Comparison of ENCODE assay signal across 15 cellular contexts in genomic region chr13:101116381-101116780, GRCh38.
DNase-seq lines count a peak whose midpoint lies in the region; ATAC-seq and TF ChIP-seq lines count a peak whose summit lies in the region.
"Had no signal": no experiment of that assay in that cellular context is flagged by ENCODE, and none has a peak within 500 bp of the region (broad histone marks: within the 10 kb centered on the region; RNA-seq: fewer than 3 reads in every experiment).

No MANE protein-coding gene starts in this region.

- no peak overlapping the region for H3K27ac ChIP-seq in A673 (ENCODE audit: low read depth, low read length, poor library complexity, severe bottlenecking)
- H3K27ac ChIP-seq in HUES48 (ENCODE audit: low read depth, low read length), result peak overlapping the region; percentile 83
- peak overlapping the region; percentile 52 for H3K27ac ChIP-seq in neural cell (ENCODE audit: low read length)
- no peak overlapping the region for H3K27ac ChIP-seq in colonic mucosa
- H3K27ac ChIP-seq: C4-2B had no signal

- H3K79me2 ChIP-seq in neural cell (replicated peaks; ENCODE audit: insufficient read depth, low read length), result no peaks in the 10 kb centered on the region

- H3K27ac Mint-ChIP-seq in WTC11 (peak overlapping the region; percentile 78; the same call in 1 of the 2 replicates), T-helper 17 cell (no peak overlapping the region)
- H3K27ac Mint-ChIP-seq: CD4-positive, alpha-beta memory T cell; HFFc6; IgD-negative memory B cell had no signal

- DNase-seq in A673 (ENCODE audit: low spot score), result peak; percentile 93
- no peak for DNase-seq in WTC11 (ENCODE audit: low spot score)
- DNase-seq in activated CD4-positive, CD25-positive, alpha-beta regulatory T cell (lab: John Stamatoyannopoulos, UW), result no peak
- no peak for DNase-seq in colonic mucosa
- DNase-seq in T-helper 17 cell, result no peak
- DNase-seq: BE2C; CD4-positive, alpha-beta memory T cell; DMS153; DMS79 treated with DMSO at 0.1 percent for 48 hours; EL had no signal

- H3K9me3 Mint-ChIP-seq in WTC11, result peaks cover 4% of the 10 kb centered on the region
- H3K9me3 Mint-ChIP-seq: HFFc6 had no signal

- POLR2A ChIA-PET in A673 (lab: Charles Lee; ENCODE audit: low non-redundant PET), result interaction anchor here (0.6 kb wide), 1 partner anchor 566 kb away, joined by 4 read pairs; no protein-coding TSS in a partner anchor
- POLR2A ChIA-PET in WTC11 (lab: Charles Lee), result no interaction called here

- no peaks in the 10 kb centered on the region for H4K20me1 ChIP-seq in neural cell (ENCODE audit: insufficient read depth)

- peaks cover 8% of the 10 kb centered on the region for H3K27me3 ChIP-seq in A673 (replicated peaks; ENCODE audit: insufficient read depth, low read depth, low read length, poor library complexity)
- H3K27me3 ChIP-seq in HUES48 (ENCODE audit: control insufficient read depth, insufficient read depth, low read length), result no peaks in the 10 kb centered on the region
- H3K27me3 ChIP-seq in neural cell (ENCODE audit: insufficient read depth, low read depth, low read length), result no peaks in the 10 kb centered on the region
- H3K27me3 ChIP-seq in colonic mucosa, result no peaks in the 10 kb centered on the region

- TF ChIP-seq EP300 in neural cell (conservative IDR thresholded peaks at IDR 0.05; ENCODE audit: poor library complexity, severe bottlenecking), result no peak

- peaks cover 25% of the 10 kb centered on the region for H3K4me1 ChIP-seq in A673 (ENCODE audit: insufficient read depth, low read length, poor library complexity, severe bottlenecking)
- H3K4me1 ChIP-seq in HUES48 (ENCODE audit: control insufficient read depth, insufficient read depth, low read length), result peaks cover 69% of the 10 kb centered on the region
- no peaks in the 10 kb centered on the region for H3K4me1 ChIP-seq in colonic mucosa
- H3K4me1 ChIP-seq: BE2C had no signal

- intact Hi-C loops in A673 (cut with micrococcal nuclease; ENCODE audit: unreplicated experiment) (loop anchor here (5.0 to 10.0 kb wide), 2 partner anchors 819 to 1672 kb away; no protein-coding TSS in a partner anchor), colonic mucosa (cut with DNase I) (loop anchor here (10.0 kb wide), 1 partner anchor 392 kb away; no protein-coding TSS in a partner anchor)

- H2AFZ ChIP-seq in neural cell (ENCODE audit: low read depth, low read length), result no peak overlapping the region

- peaks cover 7% of the 10 kb centered on the region for H3F3A ChIP-seq in neural cell (ENCODE audit: insufficient read depth, low read length, poor library complexity, severe bottlenecking)

- H3K36me3 Mint-ChIP-seq in WTC11, result peaks cover 5% of the 10 kb centered on the region; the same call in 1 of the 2 replicates
- no peaks in the 10 kb centered on the region for H3K36me3 Mint-ChIP-seq in T-helper 17 cell (ENCODE audit: low read depth)
- H3K36me3 Mint-ChIP-seq: CD4-positive, alpha-beta memory T cell; IgD-negative memory B cell had no signal

- no peak overlapping the region; the same call in 1 of the 2 replicates for H3K4me3 Mint-ChIP-seq in WTC11
- no peak overlapping the region for H3K4me3 Mint-ChIP-seq in T-helper 17 cell
- H3K4me3 Mint-ChIP-seq: CD4-positive, alpha-beta memory T cell; HFFc6; IgD-negative memory B cell had no signal

- H3K4me2 ChIP-seq in neural cell (ENCODE audit: low read length), result no peak overlapping the region

- H3K4me3 ChIP-seq in A673 (ENCODE audit: low read depth, low read length, poor library complexity, severe bottlenecking) (no peak overlapping the region), HUES48 (ENCODE audit: low read depth, low read length) (no peak overlapping the region), neural cell (ENCODE audit: low read length) (no peak overlapping the region), colonic mucosa (no peak overlapping the region)

- TF ChIP-seq CTCF in A673 (conservative IDR thresholded peaks at IDR 0.05; ENCODE audit: low read depth, low read length), result no peak
- no peak for TF ChIP-seq CTCF in WTC11 (IDR thresholded peaks at IDR 0.05)
- no peak for TF ChIP-seq CTCF in neural cell (IDR thresholded peaks at IDR 0.05; ENCODE audit: poor library complexity, severe bottlenecking)
- no peak for TF ChIP-seq CTCF in colonic mucosa (IDR thresholded peaks at IDR 0.05)

- CTCF ChIA-PET in A673 (lab: Charles Lee), result interaction anchor here (0.6 to 1.5 kb wide), 2 partner anchors 11 to 1460 kb away, joined by 4 to 5 read pairs; no protein-coding TSS in a partner anchor
- CTCF ChIA-PET in WTC11 (lab: Charles Lee), result interaction anchor here (0.5 to 1.2 kb wide), 4 partner anchors 11 to 543 kb away, joined by 3 to 5 read pairs (median 4); no protein-coding TSS in a partner anchor

- TF ChIP-seq RAD21 in neural cell (conservative IDR thresholded peaks at IDR 0.05), result no peak

- H3K36me3 ChIP-seq in A673 (ENCODE audit: insufficient read depth, low read length, poor library complexity, severe bottlenecking) (no peaks in the 10 kb centered on the region), HUES48 (ENCODE audit: control insufficient read depth, insufficient read depth, low read length) (no peaks in the 10 kb centered on the region), neural cell (ENCODE audit: insufficient read depth, low read length) (no peaks in the 10 kb centered on the region), colonic mucosa (no peaks in the 10 kb centered on the region)
- H3K36me3 ChIP-seq: BE2C had no signal

- BruUV-seq in A673 (replicated peaks; lab: Mats Ljungman, UMichigan), result no TSS peak

- H3K4me1 Mint-ChIP-seq in WTC11 (peaks cover 79% of the 10 kb centered on the region), T-helper 17 cell (no peaks in the 10 kb centered on the region)
- H3K4me1 Mint-ChIP-seq: CD4-positive, alpha-beta memory T cell; IgD-negative memory B cell had no signal

- H3K9me2 ChIP-seq in neural cell (ENCODE audit: insufficient read depth, low read length), result no peaks in the 10 kb centered on the region

- H3K27me3 Mint-ChIP-seq in WTC11 (ENCODE audit: low read depth) (no peaks in the 10 kb centered on the region; the same call in 1 of the 2 replicates), T-helper 17 cell (peaks cover 22% of the 10 kb centered on the region)
- H3K27me3 Mint-ChIP-seq: IgD-negative memory B cell had no signal

- no peak for ATAC-seq in WTC11
- ATAC-seq in T-helper 17 cell, result no peak

- H3K9ac ChIP-seq in HUES48 (ENCODE audit: low read depth, low read length) (no peak overlapping the region), neural cell (ENCODE audit: low read length) (no peak overlapping the region), colonic mucosa (ENCODE audit: low read depth in 2 of 2, low read length in 2 of 2) (no peak overlapping the region)

- no peaks in the 10 kb centered on the region for H3K9me3 ChIP-seq in A673 (ENCODE audit: low read depth, low read length, poor library complexity, severe bottlenecking)
- 0 out of 2 replicates have a peak, but pooled peaks cover 3% of the 10 kb centered on the region for H3K9me3 ChIP-seq in HUES48 (ENCODE audit: control insufficient read depth, insufficient read depth, low read length)
- no peaks in the 10 kb centered on the region for H3K9me3 ChIP-seq in neural cell (ENCODE audit: low read length)
- H3K9me3 ChIP-seq in colonic mucosa, result no peaks in the 10 kb centered on the region
- H3K9me3 ChIP-seq in T-helper 17 cell (ENCODE audit: control insufficient read depth, low read length, poor library complexity, severe bottlenecking), result no peaks in the 10 kb centered on the region
- H3K9me3 ChIP-seq: BE2C had no signal

TF ChIP-seq in WTC11, 78 proteins besides CTCF, POLR2A, EP300 and RAD21:
- TF ChIP-seq ZNF219 (CRISPR knock-in tag; IDR thresholded peaks at IDR 0.05; ENCODE audit: borderline replicate concordance) (no peak), NR1H2 (CRISPR knock-in tag; IDR thresholded peaks at IDR 0.05) (no peak)
- TF ChIP-seq, protein P1, sequence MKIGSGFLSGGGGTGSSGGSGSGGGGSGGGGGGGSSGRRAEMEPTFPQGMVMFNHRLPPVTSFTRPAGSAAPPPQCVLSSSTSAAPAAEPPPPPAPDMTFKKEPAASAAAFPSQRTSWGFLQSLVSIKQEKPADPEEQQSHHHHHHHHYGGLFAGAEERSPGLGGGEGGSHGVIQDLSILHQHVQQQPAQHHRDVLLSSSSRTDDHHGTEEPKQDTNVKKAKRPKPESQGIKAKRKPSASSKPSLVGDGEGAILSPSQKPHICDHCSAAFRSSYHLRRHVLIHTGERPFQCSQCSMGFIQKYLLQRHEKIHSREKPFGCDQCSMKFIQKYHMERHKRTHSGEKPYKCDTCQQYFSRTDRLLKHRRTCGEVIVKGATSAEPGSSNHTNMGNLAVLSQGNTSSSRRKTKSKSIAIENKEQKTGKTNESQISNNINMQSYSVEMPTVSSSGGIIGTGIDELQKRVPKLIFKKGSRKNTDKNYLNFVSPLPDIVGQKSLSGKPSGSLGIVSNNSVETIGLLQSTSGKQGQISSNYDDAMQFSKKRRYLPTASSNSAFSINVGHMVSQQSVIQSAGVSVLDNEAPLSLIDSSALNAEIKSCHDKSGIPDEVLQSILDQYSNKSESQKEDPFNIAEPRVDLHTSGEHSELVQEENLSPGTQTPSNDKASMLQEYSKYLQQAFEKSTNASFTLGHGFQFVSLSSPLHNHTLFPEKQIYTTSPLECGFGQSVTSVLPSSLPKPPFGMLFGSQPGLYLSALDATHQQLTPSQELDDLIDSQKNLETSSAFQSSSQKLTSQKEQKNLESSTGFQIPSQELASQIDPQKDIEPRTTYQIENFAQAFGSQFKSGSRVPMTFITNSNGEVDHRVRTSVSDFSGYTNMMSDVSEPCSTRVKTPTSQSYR (CRISPR knock-in tag; IDR thresholded peaks at IDR 0.05), result no peak
TF ChIP-seq in WTC11: peak in this region for 0.

TF ChIP-seq in neural cell, 6 proteins besides CTCF, POLR2A, EP300 and RAD21 (continues in another document):
- no peak for TF ChIP-seq SMC3 (conservative IDR thresholded peaks at IDR 0.05; ENCODE audit: poor library complexity)
- TF ChIP-seq TAF1 (IDR thresholded peaks at IDR 0.05; ENCODE audit: low read depth), result no peak
- no peak for TF ChIP-seq POLR2AphosphoS5 (IDR thresholded peaks at IDR 0.05)
- TF ChIP-seq MXI1 (conservative IDR thresholded peaks at IDR 0.05; ENCODE audit: poor library complexity, severe bottlenecking), result no peak

Comparison
In these comparisons a context has a peak if more than half of its experiments do, and no peak if none do; other contexts are left out.
1. H3K27ac ChIP-seq: peak in HUES48 (single experiment) and neural cell (single experiment); none in A673 (single experiment) and colonic mucosa (single experiment).